In genomic region chr9:89890326-89890980, GRCh38 we compare ENCODE assay signal across 2 cellular contexts.
TF ChIP-seq lines count a peak whose summit lies in the region.

No MANE protein-coding gene starts in this region.

TF ChIP-seq in liver, 16 proteins besides CTCF, POLR2A, EP300 and RAD21:
- TF ChIP-seq SP1 (IDR thresholded peaks at IDR 0.05) (no peak), FOXA2 (IDR thresholded peaks at IDR 0.05) (no peak), HNF4A (conservative IDR thresholded peaks at IDR 0.05) (no peak), RXRA (IDR thresholded peaks at IDR 0.05) (no peak)

TF ChIP-seq in HepG2, 621 proteins besides CTCF, POLR2A, EP300 and RAD21 (continued from another document):
- TF ChIP-seq ZNF354B (CRISPR knock-in tag; IDR thresholded peaks at IDR 0.05) = no peak
